In genomic region chr12:57632898-57633825, GRCh38 we compare ENCODE assay signal across 1 cellular context.
TF ChIP-seq lines count a peak whose summit lies in the region.

Gene B4GALNT1, minus strand, starts transcription at chr12:57633201. Its CDS starts 1,069 bp downstream, at chr12:57632132.

TF ChIP-seq in HepG2, 621 proteins besides CTCF, POLR2A, EP300 and RAD21 (continued from another document and continues in another):
- TF ChIP-seq, protein P1, sequence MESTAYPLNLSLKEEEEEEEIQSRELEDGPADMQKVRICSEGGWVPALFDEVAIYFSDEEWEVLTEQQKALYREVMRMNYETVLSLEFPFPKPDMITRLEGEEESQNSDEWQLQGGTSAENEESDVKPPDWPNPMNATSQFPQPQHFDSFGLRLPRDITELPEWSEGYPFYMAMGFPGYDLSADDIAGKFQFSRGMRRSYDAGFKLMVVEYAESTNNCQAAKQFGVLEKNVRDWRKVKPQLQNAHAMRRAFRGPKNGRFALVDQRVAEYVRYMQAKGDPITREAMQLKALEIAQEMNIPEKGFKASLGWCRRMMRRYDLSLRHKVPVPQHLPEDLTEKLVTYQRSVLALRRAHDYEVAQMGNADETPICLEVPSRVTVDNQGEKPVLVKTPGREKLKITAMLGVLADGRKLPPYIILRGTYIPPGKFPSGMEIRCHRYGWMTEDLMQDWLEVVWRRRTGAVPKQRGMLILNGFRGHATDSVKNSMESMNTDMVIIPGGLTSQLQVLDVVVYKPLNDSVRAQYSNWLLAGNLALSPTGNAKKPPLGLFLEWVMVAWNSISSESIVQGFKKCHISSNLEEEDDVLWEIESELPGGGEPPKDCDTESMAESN (CRISPR knock-in tag; conservative IDR thresholded peaks at IDR 0.05), result 0 out of 2 replicates have a peak, but pooled peaks have one; percentile 51
- peak; percentile 43 for TF ChIP-seq ZNF407 (CRISPR knock-in tag; IDR thresholded peaks at IDR 0.05; ENCODE audit: not compliant biosample characterization)
- peak; percentile 45; the same call in 1 of the 2 replicates for TF ChIP-seq CBX5 (CRISPR knock-in tag; IDR thresholded peaks at IDR 0.05; ENCODE audit: borderline replicate concordance)
- TF ChIP-seq TAF1 (CRISPR knock-in tag; IDR thresholded peaks at IDR 0.05), result peak; percentile 33; the same call in 1 of the 2 replicates
- peak; percentile 50; the same call in 1 of the 2 replicates for TF ChIP-seq POLR2G (IDR thresholded peaks at IDR 0.05; ENCODE audit: low read depth, low read length)
- TF ChIP-seq, protein P2, sequence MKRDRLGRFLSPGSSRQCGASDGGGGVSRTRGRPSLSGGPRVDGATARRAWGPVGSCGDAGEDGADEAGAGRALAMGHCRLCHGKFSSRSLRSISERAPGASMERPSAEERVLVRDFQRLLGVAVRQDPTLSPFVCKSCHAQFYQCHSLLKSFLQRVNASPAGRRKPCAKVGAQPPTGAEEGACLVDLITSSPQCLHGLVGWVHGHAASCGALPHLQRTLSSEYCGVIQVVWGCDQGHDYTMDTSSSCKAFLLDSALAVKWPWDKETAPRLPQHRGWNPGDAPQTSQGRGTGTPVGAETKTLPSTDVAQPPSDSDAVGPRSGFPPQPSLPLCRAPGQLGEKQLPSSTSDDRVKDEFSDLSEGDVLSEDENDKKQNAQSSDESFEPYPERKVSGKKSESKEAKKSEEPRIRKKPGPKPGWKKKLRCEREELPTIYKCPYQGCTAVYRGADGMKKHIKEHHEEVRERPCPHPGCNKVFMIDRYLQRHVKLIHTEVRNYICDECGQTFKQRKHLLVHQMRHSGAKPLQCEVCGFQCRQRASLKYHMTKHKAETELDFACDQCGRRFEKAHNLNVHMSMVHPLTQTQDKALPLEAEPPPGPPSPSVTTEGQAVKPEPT (CRISPR knock-in tag; IDR thresholded peaks at IDR 0.05; ENCODE audit: low read depth), result no peak
- peak; percentile 91 for TF ChIP-seq ZNF501 (CRISPR knock-in tag; IDR thresholded peaks at IDR 0.05)
- no peak for TF ChIP-seq ELF4 (CRISPR knock-in tag; IDR thresholded peaks at IDR 0.05; ENCODE audit: borderline replicate concordance)
- no peak for TF ChIP-seq SCMH1 (CRISPR knock-in tag; IDR thresholded peaks at IDR 0.05; ENCODE audit: borderline replicate concordance)
- TF ChIP-seq ZNF547 (CRISPR knock-in tag; IDR thresholded peaks at IDR 0.05), result peak; percentile 67
- peak; percentile 76; the same call in 1 of the 2 replicates for TF ChIP-seq ARID4A (CRISPR knock-in tag; IDR thresholded peaks at IDR 0.05; ENCODE audit: borderline replicate concordance)
- TF ChIP-seq, protein P3, sequence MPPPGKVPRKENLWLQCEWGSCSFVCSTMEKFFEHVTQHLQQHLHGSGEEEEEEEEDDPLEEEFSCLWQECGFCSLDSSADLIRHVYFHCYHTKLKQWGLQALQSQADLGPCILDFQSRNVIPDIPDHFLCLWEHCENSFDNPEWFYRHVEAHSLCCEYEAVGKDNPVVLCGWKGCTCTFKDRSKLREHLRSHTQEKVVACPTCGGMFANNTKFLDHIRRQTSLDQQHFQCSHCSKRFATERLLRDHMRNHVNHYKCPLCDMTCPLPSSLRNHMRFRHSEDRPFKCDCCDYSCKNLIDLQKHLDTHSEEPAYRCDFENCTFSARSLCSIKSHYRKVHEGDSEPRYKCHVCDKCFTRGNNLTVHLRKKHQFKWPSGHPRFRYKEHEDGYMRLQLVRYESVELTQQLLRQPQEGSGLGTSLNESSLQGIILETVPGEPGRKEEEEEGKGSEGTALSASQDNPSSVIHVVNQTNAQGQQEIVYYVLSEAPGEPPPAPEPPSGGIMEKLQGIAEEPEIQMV (CRISPR knock-in tag; IDR thresholded peaks at IDR 0.05; ENCODE audit: low read depth), result peak; percentile 52; the same call in 1 of the 2 replicates
- peak; percentile 46; the same call in 1 of the 2 replicates for TF ChIP-seq IRF2 (CRISPR knock-in tag; IDR thresholded peaks at IDR 0.05)
- no peak for TF ChIP-seq ZNF451 (CRISPR knock-in tag; IDR thresholded peaks at IDR 0.05)
- TF ChIP-seq SP140L (CRISPR knock-in tag; IDR thresholded peaks at IDR 0.05; ENCODE audit: borderline replicate concordance), result no peak
- TF ChIP-seq ZNF788 (CRISPR knock-in tag; IDR thresholded peaks at IDR 0.05; ENCODE audit: borderline replicate concordance), result peak; percentile 43; the same call in 1 of the 2 replicates
- peak; percentile 65; the same call in 1 of the 2 replicates for TF ChIP-seq MYC (CRISPR knock-in tag; IDR thresholded peaks at IDR 0.05; ENCODE audit: borderline replicate concordance)
- TF ChIP-seq, protein P4, sequence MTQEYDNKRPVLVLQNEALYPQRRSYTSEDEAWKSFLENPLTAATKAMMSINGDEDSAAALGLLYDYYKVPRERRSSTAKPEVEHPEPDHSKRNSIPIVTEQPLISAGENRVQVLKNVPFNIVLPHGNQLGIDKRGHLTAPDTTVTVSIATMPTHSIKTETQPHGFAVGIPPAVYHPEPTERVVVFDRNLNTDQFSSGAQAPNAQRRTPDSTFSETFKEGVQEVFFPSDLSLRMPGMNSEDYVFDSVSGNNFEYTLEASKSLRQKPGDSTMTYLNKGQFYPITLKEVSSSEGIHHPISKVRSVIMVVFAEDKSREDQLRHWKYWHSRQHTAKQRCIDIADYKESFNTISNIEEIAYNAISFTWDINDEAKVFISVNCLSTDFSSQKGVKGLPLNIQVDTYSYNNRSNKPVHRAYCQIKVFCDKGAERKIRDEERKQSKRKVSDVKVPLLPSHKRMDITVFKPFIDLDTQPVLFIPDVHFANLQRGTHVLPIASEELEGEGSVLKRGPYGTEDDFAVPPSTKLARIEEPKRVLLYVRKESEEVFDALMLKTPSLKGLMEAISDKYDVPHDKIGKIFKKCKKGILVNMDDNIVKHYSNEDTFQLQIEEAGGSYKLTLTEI (CRISPR knock-in tag; conservative IDR thresholded peaks at IDR 0.05), result no peak
- peak; percentile 41; the same call in 1 of the 2 replicates for TF ChIP-seq ZNF790 (CRISPR knock-in tag; IDR thresholded peaks at IDR 0.05; ENCODE audit: borderline replicate concordance)
- TF ChIP-seq ARID5B (CRISPR knock-in tag; IDR thresholded peaks at IDR 0.05), result peak; percentile 42; the same call in 1 of the 2 replicates
- peak; percentile 38; the same call in 1 of the 2 replicates for TF ChIP-seq ZNF841 (CRISPR knock-in tag; IDR thresholded peaks at IDR 0.05; ENCODE audit: borderline replicate concordance)
- TF ChIP-seq, protein P5, sequence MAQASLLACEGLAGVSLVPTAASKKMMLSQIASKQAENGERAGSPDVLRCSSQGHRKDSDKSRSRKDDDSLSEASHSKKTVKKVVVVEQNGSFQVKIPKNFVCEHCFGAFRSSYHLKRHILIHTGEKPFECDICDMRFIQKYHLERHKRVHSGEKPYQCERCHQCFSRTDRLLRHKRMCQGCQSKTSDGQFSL (CRISPR knock-in tag; IDR thresholded peaks at IDR 0.05), result no peak
- peak; percentile 71; the same call in 1 of the 2 replicates for TF ChIP-seq ZSCAN21 (CRISPR knock-in tag; IDR thresholded peaks at IDR 0.05; ENCODE audit: borderline replicate concordance)
- peak; percentile 93 for TF ChIP-seq MYPOP (CRISPR knock-in tag; IDR thresholded peaks at IDR 0.05)
- peak; percentile 59 for TF ChIP-seq CBX1 (IDR thresholded peaks at IDR 0.05; ENCODE audit: low read depth)
